ENCODE assay signal across 8 cellular contexts in genomic region chr13:33657274-33657673, GRCh38.
"Had no signal": no experiment of that assay in that cellular context is flagged by ENCODE, and none has a peak within 500 bp of the region (broad histone marks: within the 10 kb centered on the region; RNA-seq: fewer than 3 reads in every experiment).

No MANE protein-coding gene starts in this region.

- H3K9ac ChIP-seq: GM23248 had no signal

- H3K4me3 Mint-ChIP-seq: H9, IgD-negative memory B cell had no signal

- DNase-seq: GM23248, H9, HCEC 1CT, KBM-7 had no signal

- H3K27ac Mint-ChIP-seq: H9, IgD-negative memory B cell had no signal

- H3K27ac ChIP-seq: GM23248 had no signal

- H3K4me1 Mint-ChIP-seq: IgD-negative memory B cell had no signal

- H3K36me3 Mint-ChIP-seq: IgD-negative memory B cell had no signal

- H3K4me3 ChIP-seq: GM23248 had no signal

- H2AFZ ChIP-seq: GM23248 had no signal

- FAIRE-seq: H1, H54, HTR-8/SVneo had no signal
